ENCODE assay signal across 7 cellular contexts in genomic region chr14:105476937-105477658, GRCh38. TPM values are rescaled to one million over a fixed set of nuclear protein-coding genes. Genes with fewer than 3 reads are reported as not detected.
DNase-seq lines count a peak whose midpoint lies in the region; ATAC-seq and TF ChIP-seq lines count a peak whose summit lies in the region.
"Had no signal": no experiment of that assay in that cellular context is flagged by ENCODE, and none has a peak within 500 bp of the region (broad histone marks: within the 10 kb centered on the region; RNA-seq: fewer than 3 reads in every experiment).

No MANE protein-coding gene starts in this region.

- peaks cover 50 to 82% (median 75%) of the 10 kb centered on the region in 10 experiments for H3K4me1 ChIP-seq in BLaER1 treated with 17β-estradiol and CSF1 and Interleukin-3, amounts not matched to agents 10 nM and 100 nM
- H3K4me1 ChIP-seq in ascending aorta (peaks cover 15 to 50% of the 10 kb centered on the region in 2 donors), mucosa of stomach (ENCODE audit: control insufficient read depth, insufficient read depth, low read length) (peaks cover 62% of the 10 kb centered on the region)

- peak overlapping the region; percentile 88 to 100 (median 99) for H3K4me2 ChIP-seq in BLaER1 treated with 17β-estradiol and CSF1 and Interleukin-3, amounts not matched to agents 10 nM and 100 nM

- DNase-seq in ascending aorta (ENCODE audit: low spot score in 2 of 2) (no peak), NCI-H1930 (lab: John Stamatoyannopoulos, UW) (no peak), ureter (ENCODE audit: low spot score) (no peak)

- intact Hi-C loops in ascending aorta (cut with DNase I), result loop anchor here (10.0 kb wide), 1 partner anchor 232 kb away; the partner anchor contains the start of gene BTBD6

- H3K4me3 ChIP-seq in BLaER1 treated with 17β-estradiol and CSF1 and Interleukin-3, amounts not matched to agents 10 nM and 100 nM, result peak overlapping the region in 7 of 10 experiments; percentile 20 to 81 (median 72); a peak in 11 of 20 replicates
- H3K4me3 ChIP-seq in ascending aorta, result peak overlapping the region; percentile 65 to 91
- peak overlapping the region; percentile 57 for H3K4me3 ChIP-seq in mucosa of stomach (ENCODE audit: low read length)

- no peaks in the 10 kb centered on the region for H3K36me3 ChIP-seq in BLaER1 treated with 17β-estradiol and CSF1 and Interleukin-3, amounts not matched to agents 10 nM and 100 nM
- H3K36me3 ChIP-seq in ascending aorta (peaks cover 17 to 19% of the 10 kb centered on the region in 2 donors), mucosa of stomach (ENCODE audit: control insufficient read depth, insufficient read depth, low read length) (no peaks in the 10 kb centered on the region)

- peak overlapping the region in 6 of 11 experiments; percentile 66 to 80 (median 72); a peak in 4 of 22 replicates for H3K9ac ChIP-seq in BLaER1 treated with 17β-estradiol and CSF1 and Interleukin-3, amounts not matched to agents 10 nM and 100 nM
- peak overlapping the region; percentile 61 for H3K9ac ChIP-seq in mucosa of stomach (ENCODE audit: low read length)

- peaks cover 49 to 62% (median 61%) of the 10 kb centered on the region in 11 experiments for H3K27me3 ChIP-seq in BLaER1 treated with 17β-estradiol and CSF1 and Interleukin-3, amounts not matched to agents 10 nM and 100 nM
- H3K27me3 ChIP-seq in ascending aorta (no peaks in the 10 kb centered on the region), mucosa of stomach (ENCODE audit: control insufficient read depth, insufficient read depth, low read length) (peaks cover 7% of the 10 kb centered on the region)

- no peak overlapping the region for H3K27ac ChIP-seq in BLaER1 treated with 17β-estradiol and CSF1 and Interleukin-3, amounts not matched to agents 10 nM and 100 nM
- H3K27ac ChIP-seq in ascending aorta, result peak overlapping the region; percentile 96 to 99

- ATAC-seq in GM21619 (IDR thresholded peaks at IDR 0.05; ENCODE audit: unreplicated experiment), result no peak

- TF ChIP-seq CTCF in ascending aorta (IDR thresholded peaks at IDR 0.05), result no peak

- H3K9me3 ChIP-seq in BLaER1 treated with 17β-estradiol and CSF1 and Interleukin-3, amounts not matched to agents 10 nM and 100 nM (replicated peaks in 1 of 11), result peaks cover 0 to 6% (median 0%) of the 10 kb centered on the region in 11 experiments; a peak in 2 of 22 replicates
- H3K9me3 ChIP-seq in ascending aorta (no peaks in the 10 kb centered on the region), mucosa of stomach (ENCODE audit: control insufficient read depth, low read length) (no peaks in the 10 kb centered on the region)

- H4K20me1 ChIP-seq in BLaER1 treated with 17β-estradiol and CSF1 and Interleukin-3, amounts not matched to agents 10 nM and 100 nM, result peaks cover 0 to 76% (median 45%) of the 10 kb centered on the region in 11 experiments; a peak in 19 of 22 replicates

RNA-seq across cellular contexts. Expression of gene CRIP2, which starts 2.5 kb away (rescaled TPM):
- total RNA-seq in ascending aorta, result 665 TPM
- total RNA-seq in ureter, result 186 TPM
- total RNA-seq: OCI-LY7 had no signal

RNA-seq across cellular contexts. Expression of gene CRIP1, which starts 9.6 kb away (rescaled TPM):
- total RNA-seq in ascending aorta (106 TPM), ureter (127 TPM)

RNA-seq across cellular contexts. Expression of gene TEDC1, which starts 13.9 kb away (rescaled TPM):
- 12.7 TPM for total RNA-seq in ascending aorta
- total RNA-seq in ureter, result 9.7 TPM

RNA-seq across cellular contexts. Expression of gene TMEM121, which starts 49.3 kb away (rescaled TPM):
- total RNA-seq in ascending aorta, result 34.6 TPM
- 1.1 TPM for total RNA-seq in ureter

RNA-seq across cellular contexts. Expression of gene MTA1, which starts 57.5 kb away (rescaled TPM):
- 118 TPM for total RNA-seq in ascending aorta
- 169 TPM for total RNA-seq in ureter

Comparison
In these comparisons a context has a peak if more than half of its experiments do, and no peak if none do; other contexts are left out.
1. H3K27ac ChIP-seq: peak in ascending aorta (2 of 2); none in BLaER1 treated with 17β-estradiol and CSF1 and Interleukin-3, amounts not matched to agents 10 nM and 100 nM (0 of 11).
2. Peak in every context shown above with its lines, with median percentiles within 50 percentile points of each other: H3K4me3 ChIP-seq.